1 cellular context compared by ENCODE assay signal in genomic region chr4:123785515-123785914, GRCh38.
A peak's percentile ranks its signal among the peaks of the same experiment; 100 is the strongest.
TF ChIP-seq lines count a peak whose summit lies in the region.

No MANE protein-coding gene starts in this region.

TF ChIP-seq in WTC11, 78 proteins besides CTCF, POLR2A, EP300 and RAD21 (continued from another document):
- TF ChIP-seq ZNF532 (CRISPR knock-in tag; IDR thresholded peaks at IDR 0.05; ENCODE audit: borderline replicate concordance) (peak; percentile 51; the same call in 1 of the 2 replicates), ZMAT4 (CRISPR knock-in tag; IDR thresholded peaks at IDR 0.05) (no peak), ZNF219 (CRISPR knock-in tag; IDR thresholded peaks at IDR 0.05; ENCODE audit: borderline replicate concordance) (no peak), ATF6 (CRISPR knock-in tag; IDR thresholded peaks at IDR 0.05) (no peak), ZNF232 (CRISPR knock-in tag; IDR thresholded peaks at IDR 0.05) (no peak), NR2C2 (CRISPR knock-in tag; IDR thresholded peaks at IDR 0.05) (no peak), ZNF423 (CRISPR knock-in tag; IDR thresholded peaks at IDR 0.05) (peak; percentile 49; the same call in 1 of the 2 replicates), TEAD1 (CRISPR knock-in tag; IDR thresholded peaks at IDR 0.05) (peak; percentile 88; the same call in 1 of the 2 replicates)
- TF ChIP-seq, protein P1, sequence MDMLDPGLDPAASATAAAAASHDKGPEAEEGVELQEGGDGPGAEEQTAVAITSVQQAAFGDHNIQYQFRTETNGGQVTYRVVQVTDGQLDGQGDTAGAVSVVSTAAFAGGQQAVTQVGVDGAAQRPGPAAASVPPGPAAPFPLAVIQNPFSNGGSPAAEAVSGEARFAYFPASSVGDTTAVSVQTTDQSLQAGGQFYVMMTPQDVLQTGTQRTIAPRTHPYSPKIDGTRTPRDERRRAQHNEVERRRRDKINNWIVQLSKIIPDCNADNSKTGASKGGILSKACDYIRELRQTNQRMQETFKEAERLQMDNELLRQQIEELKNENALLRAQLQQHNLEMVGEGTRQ (CRISPR knock-in tag; IDR thresholded peaks at IDR 0.05) = no peak
TF ChIP-seq in WTC11: peak in this region for 5.
